14 cellular contexts compared by ENCODE assay signal in the genomic region with DNA sequence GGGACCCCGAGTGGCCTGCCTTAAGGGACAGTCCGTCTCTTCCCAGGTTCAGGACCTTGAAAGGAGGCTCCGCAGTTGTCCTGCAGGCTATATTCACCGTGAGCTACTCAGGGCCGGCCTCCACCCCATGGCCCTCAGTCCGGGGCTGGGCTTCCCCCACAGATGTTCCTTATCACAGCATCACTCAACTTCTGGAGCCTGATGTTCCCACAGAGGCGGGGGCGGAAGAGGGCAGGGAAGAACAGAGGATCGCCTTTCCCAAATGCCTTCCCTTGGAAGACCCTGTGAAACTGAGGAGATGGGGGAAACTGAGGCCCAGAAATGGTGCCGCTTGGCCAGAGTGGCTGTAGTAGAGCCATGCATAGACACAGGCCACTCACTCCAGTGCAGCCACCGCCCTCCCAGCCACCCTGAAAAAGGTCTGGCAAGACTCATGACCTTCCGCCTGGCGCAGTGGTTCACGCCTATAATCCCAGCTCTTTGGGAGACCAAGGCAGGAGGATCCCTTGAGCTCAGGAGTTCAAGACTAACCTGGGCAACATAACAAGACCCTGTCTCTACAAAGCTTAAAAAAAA. TPM values are rescaled to one million over a fixed set of nuclear protein-coding genes. Genes with fewer than 3 reads are reported as not detected.
DNase-seq lines count a peak whose midpoint lies in the region; ATAC-seq and TF ChIP-seq lines count a peak whose summit lies in the region.
"Had no signal": no experiment of that assay in that cellular context is flagged by ENCODE, and none has a peak within 500 bp of the region (broad histone marks: within the 10 kb centered on the region; RNA-seq: fewer than 3 reads in every experiment).

No MANE protein-coding gene starts in this region.

- WGBS in heart left ventricle, 4 donors, result 71 to 82% (median 75%) methylated on average over 12 to 14 of the region's 14 CpGs
- WGBS in neuronal stem cell (ENCODE audit: extremely low coverage in 2 of 2, insufficient read length in 2 of 2, insufficient replicate concordance in 1 of 2), 2 donors, result no CpG with 5 or more reads among the region's 14 CpGs

- H3K36me3 ChIP-seq in HEK293 (ENCODE audit: control insufficient read depth in 2 of 2, insufficient read depth in 1 of 2, low read length in 2 of 2) (no peaks in the 10 kb centered on the region), adipocyte (ENCODE audit: control insufficient read depth, insufficient read depth, low read length, severe bottlenecking) (no peaks in the 10 kb centered on the region), heart left ventricle (no peaks in the 10 kb centered on the region), neuronal stem cell (replicated peaks in 1 of 2; ENCODE audit: control insufficient read depth in 2 of 2, insufficient read depth in 2 of 2, low read length in 2 of 2) (no peaks in the 10 kb centered on the region), HAP-1 (replicated peaks) (no peaks in the 10 kb centered on the region)
- H3K36me3 ChIP-seq: BLaER1 treated with 17β-estradiol and CSF1 and Interleukin-3, amounts not matched to agents 10 nM and 100 nM had no signal

- H3K27me3 ChIP-seq in adipocyte (replicated peaks; ENCODE audit: control insufficient read depth, insufficient read depth, low read length), result no peaks in the 10 kb centered on the region
- H3K27me3 ChIP-seq in heart left ventricle, result peaks cover 0 to 4% (median 0%) of the 10 kb centered on the region in 9 donors
- H3K27me3 ChIP-seq in neuronal stem cell (ENCODE audit: control insufficient read depth in 3 of 3, insufficient read depth in 3 of 3, low read depth in 1 of 3, low read length in 3 of 3), result no peaks in the 10 kb centered on the region
- H3K27me3 ChIP-seq in HAP-1 (ENCODE audit: low read depth), result no peaks in the 10 kb centered on the region
- H3K27me3 ChIP-seq: BLaER1 treated with 17β-estradiol and CSF1 and Interleukin-3, amounts not matched to agents 10 nM and 100 nM had no signal

- H3K4me2 ChIP-seq in neuronal stem cell (ENCODE audit: insufficient read depth, low read length, poor library complexity, severe bottlenecking), result no peak overlapping the region

- POLR2A ChIA-PET in HEK293 (lab: Yijun Ruan, JAX), result interaction anchor here (0.6 to 2.6 kb wide), 3 partner anchors 51 to 105 kb away, joined by 5 to 17 read pairs (median 5); a partner anchor contains a TSS

- H3K9ac ChIP-seq in adipocyte (ENCODE audit: low read length) (peak overlapping the region; percentile 29), neuronal stem cell (ENCODE audit: low read depth, low read length, poor library complexity) (no peak overlapping the region)
- H3K9ac ChIP-seq: BLaER1 treated with 17β-estradiol and CSF1 and Interleukin-3, amounts not matched to agents 10 nM and 100 nM had no signal

- H3K4me1 ChIP-seq in HEK293 (ENCODE audit: control insufficient read depth, insufficient read depth, low read length) (no peaks in the 10 kb centered on the region), adipocyte (ENCODE audit: control insufficient read depth, insufficient read depth, low read length) (peaks cover 6% of the 10 kb centered on the region), heart left ventricle (peaks cover 0 to 12% (median 2%) of the 10 kb centered on the region in 12 donors), neuronal stem cell (ENCODE audit: control insufficient read depth in 2 of 2, insufficient read depth in 1 of 2, low read depth in 1 of 2, low read length in 2 of 2) (peaks cover 0 to 3% of the 10 kb centered on the region in 2 donors), HAP-1 (no peaks in the 10 kb centered on the region)
- H3K4me1 ChIP-seq: BLaER1 treated with 17β-estradiol and CSF1 and Interleukin-3, amounts not matched to agents 10 nM and 100 nM had no signal

- peak overlapping the region; percentile 34 for H3K23ac ChIP-seq in neuronal stem cell (ENCODE audit: low read depth, low read length, poor library complexity)

- peak in 3 of 4 donors; percentile 55 to 64 (median 56) for ATAC-seq in heart left ventricle
- ATAC-seq in HG02970 (IDR thresholded peaks at IDR 0.05; ENCODE audit: low FRiP score, unreplicated experiment), result no peak

- no peak overlapping the region for H2AFZ ChIP-seq in neuronal stem cell (ENCODE audit: low read length)

- H2AK5ac ChIP-seq in neuronal stem cell (ENCODE audit: low read depth, low read length), result peak overlapping the region; percentile 36

- H3K14ac ChIP-seq in neuronal stem cell (ENCODE audit: low read length), result no peak overlapping the region

- no peak for TF ChIP-seq CTCF in HEK293 (tag by site-specific recombination; IDR thresholded peaks at IDR 0.05)
- no peak for TF ChIP-seq CTCF in heart left ventricle (IDR thresholded peaks at IDR 0.05)

- no peak overlapping the region for H3K4me3 ChIP-seq in HEK293 (ENCODE audit: low read depth, low read length)
- no peak overlapping the region for H3K4me3 ChIP-seq in adipocyte (ENCODE audit: low read length)
- no peak overlapping the region for H3K4me3 ChIP-seq in heart left ventricle
- no peak overlapping the region for H3K4me3 ChIP-seq in neuronal stem cell (ENCODE audit: low read length in 2 of 2)
- H3K4me3 ChIP-seq in HAP-1, result no peak overlapping the region
- H3K4me3 ChIP-seq: BLaER1 treated with 17β-estradiol and CSF1 and Interleukin-3, amounts not matched to agents 10 nM and 100 nM; SK-N-MC had no signal

- peak overlapping the region; percentile 73 for H3K18ac ChIP-seq in neuronal stem cell (ENCODE audit: low read length)

- H2BK15ac ChIP-seq in neuronal stem cell (ENCODE audit: low read length), result no peak overlapping the region

- H3K4ac ChIP-seq in neuronal stem cell (ENCODE audit: low read length), result no peak overlapping the region

- H3K79me1 ChIP-seq in neuronal stem cell (ENCODE audit: low read depth, low read length), result no peaks in the 10 kb centered on the region

- peak overlapping the region; percentile 83 for H2BK5ac ChIP-seq in neuronal stem cell (ENCODE audit: low read length)

- in situ Hi-C loops in HAP-1 (cut with MboI; ENCODE audit: low sequenced_read_pairs), result no loop called here

- intact Hi-C loops in heart left ventricle (cut with DNase I), result no loop called here

- no peak overlapping the region for H2BK120ac ChIP-seq in neuronal stem cell (ENCODE audit: low read depth, low read length)

- H2BK12ac ChIP-seq in neuronal stem cell (ENCODE audit: low read length), result peak overlapping the region; percentile 63

- no peaks in the 10 kb centered on the region for H3K9me3 ChIP-seq in HEK293 (ENCODE audit: control insufficient read depth, insufficient read depth, low read depth, low read length)
- no peaks in the 10 kb centered on the region for H3K9me3 ChIP-seq in adipocyte (ENCODE audit: control insufficient read depth, low read length)
- no peaks in the 10 kb centered on the region for H3K9me3 ChIP-seq in heart left ventricle
- H3K9me3 ChIP-seq in neuronal stem cell (replicated peaks in 1 of 2; ENCODE audit: control insufficient read depth in 2 of 2, insufficient read depth in 1 of 2, low read depth in 1 of 2, low read length in 2 of 2), result no peaks in the 10 kb centered on the region
- no peaks in the 10 kb centered on the region for H3K9me3 ChIP-seq in HAP-1
- H3K9me3 ChIP-seq: BLaER1 treated with 17β-estradiol and CSF1 and Interleukin-3, amounts not matched to agents 10 nM and 100 nM had no signal

- DNase-seq in adipocyte (ENCODE audit: low read depth) (no peak), heart left ventricle (peak; percentile 31 to 68 (median 47)), neuronal stem cell (ENCODE audit: low spot score) (no peak), NCI-H2081 treated with DMSO at 0.1 percent for 48 hours (lab: John Stamatoyannopoulos, UW) (no peak), NCI-H2196 (lab: John Stamatoyannopoulos, UW; ENCODE audit: unreplicated experiment) (no peak), HAP-1 (ENCODE audit: low spot score in 2 of 2) (no peak)
- DNase-seq: MV-4-11, NCI-H2029 treated with DMSO at 0.1 percent for 48 hours had no signal

- TF ChIP-seq POLR2A in heart left ventricle (IDR thresholded peaks at IDR 0.05), result no peak

- H4K91ac ChIP-seq in neuronal stem cell (ENCODE audit: low read depth, low read length, poor library complexity), result no peak overlapping the region

- no peak overlapping the region for H3K27ac ChIP-seq in HEK293 (ENCODE audit: extremely low read depth, low read depth, low read length)
- peak overlapping the region in 1 of 12 donors; percentile 8 for H3K27ac ChIP-seq in heart left ventricle
- H3K27ac ChIP-seq in neuronal stem cell (replicated peaks; ENCODE audit: low read length), result no peak overlapping the region
- H3K27ac ChIP-seq: BLaER1 treated with 17β-estradiol and CSF1 and Interleukin-3, amounts not matched to agents 10 nM and 100 nM; SK-N-MC had no signal

- H4K8ac ChIP-seq in neuronal stem cell (ENCODE audit: low read depth, low read length), result peak overlapping the region; percentile 68

- CTCF ChIA-PET in HEK293 (lab: Yijun Ruan, JAX), result interaction anchor here (0.5 to 7.2 kb wide), 25 partner anchors 10 to 129 kb away, joined by 3 to 66 read pairs (median 4); a partner anchor contains a TSS

TF ChIP-seq in HEK293, 187 proteins besides CTCF, POLR2A, EP300 and RAD21:
- TF ChIP-seq EGR2 (tag by site-specific recombination; IDR thresholded peaks at IDR 0.05; ENCODE audit: low read depth) (0 out of 2 replicates have a peak, but pooled peaks have one; percentile 23), ZBTB48 (tag by site-specific recombination; IDR thresholded peaks at IDR 0.05) (no peak)
TF ChIP-seq in HEK293: peak in this region for 1.

RNA-seq across cellular contexts. Expression of a gene that starts 4.3 kb away (rescaled TPM):
- 10 to 100 TPM in 5 of 9 donors, 1 to 10 TPM in 4; 5.7 to 29.4 (median 10.6) TPM for total RNA-seq in heart left ventricle
- 10 to 100 TPM; 13.6 to 42.8 TPM for polyA plus RNA-seq in heart left ventricle
- 0.10 TPM for polyA plus RNA-seq in neuronal stem cell (2013, experiment 1 of 2)
- not detected for polyA plus RNA-seq in neuronal stem cell (2013, experiment 2 of 2)
- total RNA-seq: H9, HT-29 had no signal

RNA-seq across cellular contexts. Expression of a gene that starts 28.3 kb away (rescaled TPM):
- 100 to 1,000 TPM in 6 of 9 donors, 10 to 100 TPM in 3; 72.4 to 619 (median 112) TPM for total RNA-seq in heart left ventricle
- polyA plus RNA-seq in heart left ventricle, result 100 to 1,000 TPM; 140 to 327 TPM
- 60.4 TPM for polyA plus RNA-seq in neuronal stem cell (2013, experiment 1 of 2)
- polyA plus RNA-seq in neuronal stem cell (2013, experiment 2 of 2), result 58.3 TPM

Comparison
In these comparisons a context has a peak if more than half of its experiments do, and no peak if none do; other contexts are left out.
1. DNase-seq: peak in heart left ventricle (5 of 5); none in adipocyte (single experiment), neuronal stem cell (single experiment), NCI-H2081 treated with DMSO at 0.1 percent for 48 hours (single experiment), NCI-H2196 (single experiment) and HAP-1 (0 of 2).